In genomic region chr4:147174561-147174960, GRCh38 we compare ENCODE assay signal across 22 cellular contexts.
"Had no signal": no experiment of that assay in that cellular context is flagged by ENCODE, and none has a peak within 500 bp of the region (broad histone marks: within the 10 kb centered on the region; RNA-seq: fewer than 3 reads in every experiment).

No MANE protein-coding gene starts in this region.

- H3K36me3 Mint-ChIP-seq: memory B cell; naive B cell; stimulated activated naive B cell treated with anti-CD40 and anti-IgM and Interleukin-4, amounts not matched to agents 10 μg/mL and 1 μg/mL and 100 μg/mL, for 72 hours had no signal

- H3K27ac ChIP-seq: left lung, lower lobe of right lung, psoas muscle, sigmoid colon, skin epidermis, stomach, thoracic aorta, transverse colon had no signal

- H3K9me3 Mint-ChIP-seq: dendritic cell treated with granulocyte-macrophage colony-stimulating factor and Interleukin-4, amounts not matched to agents 40 ng/mL and 50 ng/mL, for 4 days; memory B cell; naive B cell; nephron progenitor cell; stimulated activated naive B cell treated with anti-CD40 and anti-IgM and Interleukin-4, amounts not matched to agents 10 μg/mL and 1 μg/mL and 100 μg/mL, for 72 hours had no signal

- H3K27me3 Mint-ChIP-seq: dendritic cell treated with granulocyte-macrophage colony-stimulating factor and Interleukin-4, amounts not matched to agents 40 ng/mL and 50 ng/mL, for 4 days; memory B cell; stimulated activated naive B cell treated with anti-CD40 and anti-IgM and Interleukin-4, amounts not matched to agents 10 μg/mL and 1 μg/mL and 100 μg/mL, for 72 hours had no signal

- H3K4me1 ChIP-seq: left lung, lower lobe of right lung, psoas muscle, sigmoid colon, stomach, transverse colon had no signal

- H3K27ac Mint-ChIP-seq: dendritic cell treated with granulocyte-macrophage colony-stimulating factor and Interleukin-4, amounts not matched to agents 40 ng/mL and 50 ng/mL, for 4 days; memory B cell; naive B cell; nephron progenitor cell; stimulated activated naive B cell treated with anti-CD40 and anti-IgM and Interleukin-4, amounts not matched to agents 10 μg/mL and 1 μg/mL and 100 μg/mL, for 72 hours had no signal

- H3K27me3 ChIP-seq: cardiac muscle cell, heart left ventricle, left lung, sigmoid colon, stomach, transverse colon had no signal

- ATAC-seq: left lung; lower lobe of right lung; psoas muscle; stimulated activated naive B cell treated with anti-CD40 and anti-IgM and Interleukin-4, amounts not matched to agents 10 μg/mL and 1 μg/mL and 100 μg/mL, for 72 hours had no signal

- H3K4me3 Mint-ChIP-seq: dendritic cell treated with granulocyte-macrophage colony-stimulating factor and Interleukin-4, amounts not matched to agents 40 ng/mL and 50 ng/mL, for 4 days; memory B cell; naive B cell; nephron progenitor cell; stimulated activated naive B cell treated with anti-CD40 and anti-IgM and Interleukin-4, amounts not matched to agents 10 μg/mL and 1 μg/mL and 100 μg/mL, for 72 hours had no signal

- H3K4me3 ChIP-seq: cardiac muscle cell, heart left ventricle, left lung, lower lobe of right lung, psoas muscle, sigmoid colon, skin epidermis, stomach, thoracic aorta, transverse colon had no signal

- H3K9me3 ChIP-seq: left lung, lower lobe of right lung, psoas muscle, sigmoid colon, stomach, thoracic aorta, transverse colon had no signal

- DNase-seq: foreskin melanocyte; hippocampal formation; left lung; lower lobe of right lung; midbrain; naive B cell; nephron progenitor cell; psoas muscle; retina; sigmoid colon; stimulated activated CD4-positive, alpha-beta T cell treated with anti-CD3 and anti-CD28 coated beads, Interleukin-2, amount 100 ng/mL, for 24 hours; stimulated activated CD4-positive, alpha-beta T cell treated with anti-CD3 and anti-CD28 coated beads, Interleukin-4, amount 100 ng/mL, for 4 hours; stimulated activated naive B cell treated with anti-CD40 and anti-IgM and Interleukin-4, amounts not matched to agents 10 μg/mL and 1 μg/mL and 100 μg/mL, for 72 hours; stomach; substantia nigra; transverse colon had no signal

- H3K36me3 ChIP-seq: cardiac muscle cell, heart left ventricle, left lung, lower lobe of right lung, sigmoid colon, stomach, thoracic aorta, transverse colon had no signal

- H3K4me1 Mint-ChIP-seq: memory B cell; naive B cell; stimulated activated naive B cell treated with anti-CD40 and anti-IgM and Interleukin-4, amounts not matched to agents 10 μg/mL and 1 μg/mL and 100 μg/mL, for 72 hours had no signal
